9 cellular contexts compared by ENCODE assay signal in the genomic region with DNA sequence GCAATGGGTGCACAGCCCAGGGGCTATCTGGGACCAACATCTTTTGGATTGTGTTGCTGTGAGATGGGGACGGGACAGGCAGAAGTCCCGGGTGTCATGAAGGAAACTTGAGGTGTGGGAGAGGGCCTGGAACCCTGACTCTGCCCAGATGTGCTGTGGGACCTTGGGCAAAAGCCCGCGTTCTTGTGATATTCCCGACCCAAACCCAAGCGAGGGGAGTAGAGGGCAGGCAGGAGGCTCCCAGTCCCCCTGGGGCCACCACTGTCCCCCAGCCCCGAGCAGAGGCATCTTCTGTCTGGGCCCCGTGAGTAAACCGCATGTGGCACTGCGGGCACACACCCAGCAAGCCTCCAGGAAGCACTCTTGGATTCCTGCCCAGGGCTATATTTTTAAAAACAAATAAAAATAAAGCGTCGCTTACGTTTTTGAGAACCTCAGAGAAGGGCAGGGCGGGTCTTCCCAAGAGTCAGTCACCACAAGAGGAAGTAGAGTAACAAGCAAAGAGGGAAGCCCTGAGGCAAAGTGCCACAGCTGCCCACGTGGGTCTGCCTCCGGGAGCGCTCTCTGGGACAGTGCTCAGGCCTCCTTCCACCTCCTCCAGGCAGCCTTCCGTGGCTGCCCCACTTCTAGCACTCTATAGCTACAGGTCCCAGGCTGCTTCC. TPM values are rescaled to one million over a fixed set of nuclear protein-coding genes. Genes with fewer than 3 reads are reported as not detected.
DNase-seq lines count a peak whose midpoint lies in the region; ATAC-seq lines count a peak whose summit lies in the region.
"Had no signal": no experiment of that assay in that cellular context is flagged by ENCODE, and none has a peak within 500 bp of the region (broad histone marks: within the 10 kb centered on the region; RNA-seq: fewer than 3 reads in every experiment).

No MANE protein-coding gene starts in this region.

- H3K4me1 Mint-ChIP-seq in IgD-negative memory B cell: peaks cover 1 to 11% (median 6%) of the 10 kb centered on the region in 3 donors
- H3K4me1 Mint-ChIP-seq in effector memory CD8-positive, alpha-beta T cell (ENCODE audit: low read depth in 2 of 2): peaks cover 18 to 25% of the 10 kb centered on the region in 2 donors
- H3K4me1 Mint-ChIP-seq: brain had no signal

- intact Hi-C loops in sciatic nerve (cut with DNase I): no loop called here

- peak; percentile 65 for DNase-seq in Ammon's horn (ENCODE audit: low spot score)
- peak; percentile 59 for DNase-seq in T follicular helper cell (ENCODE audit: low read depth)
- peak; percentile 30 to 54 (median 50) for DNase-seq in effector memory CD8-positive, alpha-beta T cell
- no peak for DNase-seq in sciatic nerve (ENCODE audit: low spot score)
- DNase-seq in kidney glomerular epithelial cell (lab: John Stamatoyannopoulos, UW): no peak

- peak; percentile 71 for ATAC-seq in effector memory CD8-positive, alpha-beta T cell (replicated peaks)
- ATAC-seq in sciatic nerve (peak; percentile 57), HG02981 (IDR thresholded peaks at IDR 0.05; ENCODE audit: unreplicated experiment) (no peak), GM18873 (IDR thresholded peaks at IDR 0.05; ENCODE audit: low FRiP score, unreplicated experiment) (no peak)

- H3K36me3 Mint-ChIP-seq in IgD-negative memory B cell: no peaks in the 10 kb centered on the region
- H3K36me3 Mint-ChIP-seq in effector memory CD8-positive, alpha-beta T cell (ENCODE audit: insufficient read depth): peaks cover 19% of the 10 kb centered on the region
- H3K36me3 Mint-ChIP-seq: brain had no signal

- H3K9me3 Mint-ChIP-seq in IgD-negative memory B cell: no peaks in the 10 kb centered on the region
- no peaks in the 10 kb centered on the region for H3K9me3 Mint-ChIP-seq in effector memory CD8-positive, alpha-beta T cell
- H3K9me3 Mint-ChIP-seq: brain had no signal

- peak overlapping the region in 2 of 4 donors; percentile 62 to 77 for H3K4me3 Mint-ChIP-seq in IgD-negative memory B cell
- peak overlapping the region; percentile 81 to 83 for H3K4me3 Mint-ChIP-seq in effector memory CD8-positive, alpha-beta T cell
- H3K4me3 Mint-ChIP-seq: brain had no signal

- H3K27ac Mint-ChIP-seq in IgD-negative memory B cell: peak overlapping the region in 2 of 3 donors; percentile 27 to 92
- peak overlapping the region; percentile 74 to 88 for H3K27ac Mint-ChIP-seq in effector memory CD8-positive, alpha-beta T cell
- H3K27ac Mint-ChIP-seq: brain had no signal

- peaks cover 2% of the 10 kb centered on the region for H3K27me3 Mint-ChIP-seq in IgD-negative memory B cell
- no peaks in the 10 kb centered on the region for H3K27me3 Mint-ChIP-seq in effector memory CD8-positive, alpha-beta T cell

RNA-seq across cellular contexts. Expression of gene BEGAIN, which starts 39.5 kb away (rescaled TPM):
- polyA plus RNA-seq in IgD-negative memory B cell: 0.91 TPM
- 12.3 TPM for total RNA-seq in sciatic nerve

Comparison
In these comparisons a context has a peak if more than half of its experiments do, and no peak if none do; other contexts are left out.
1. DNase-seq: peak in Ammon's horn (single experiment), T follicular helper cell (single experiment) and effector memory CD8-positive, alpha-beta T cell (3 of 3); none in sciatic nerve (single experiment) and kidney glomerular epithelial cell (single experiment).
2. ATAC-seq: peak in effector memory CD8-positive, alpha-beta T cell (single experiment) and sciatic nerve (single experiment); none in HG02981 (single experiment) and GM18873 (single experiment).